22 cellular contexts compared by ENCODE assay signal in genomic region chr17:48358203-48358602, GRCh38.
"Had no signal": no experiment of that assay in that cellular context is flagged by ENCODE, and none has a peak within 500 bp of the region (broad histone marks: within the 10 kb centered on the region; RNA-seq: fewer than 3 reads in every experiment).

No MANE protein-coding gene starts in this region.

- H3K9me3 ChIP-seq: thyroid gland had no signal

- H3K27ac ChIP-seq: brain microvascular endothelial cell, epithelial cell of prostate, thyroid gland had no signal

- H3K36me3 ChIP-seq: brain microvascular endothelial cell, thyroid gland had no signal

- DNase-seq: activated CD4-positive, alpha-beta memory T cell treated with anti-CD3 and anti-CD28 coated beads, Interleukin-2, amount 10 ng/mL, durations not matched to agents 7 days and 5 days; activated CD4-positive, alpha-beta T cell treated with anti-CD3 and anti-CD28 coated beads for 48 hours; activated CD4-positive, CD25-positive, alpha-beta regulatory T cell; activated CD8-positive, alpha-beta memory T cell treated with anti-CD3 and anti-CD28 coated beads, Interleukin-2, amount 10 ng/mL, durations not matched to agents 7 days and 5 days; activated naive CD4-positive, alpha-beta T cell treated with anti-CD3 and anti-CD28 coated beads for 36 hours; activated T-cell treated with anti-CD3 and anti-CD28 coated beads, Interleukin-2, amount 50 U/mL, for 1 hour; aorta; brain microvascular endothelial cell; central memory CD4-positive, alpha-beta T cell; endodermal cell; foreskin fibroblast; hypothalamus; islet precursor cell; retina; stimulated activated CD8-positive, alpha-beta memory T cell treated with anti-CD3 and anti-CD28 coated beads, Interleukin-4, amount 100 ng/mL, for 48 hours; stimulated activated naive CD4-positive, alpha-beta T cell treated with Interleukin-2 at 50 U/mL for 16 hours; thyroid gland had no signal

- H3K4me1 ChIP-seq: thyroid gland had no signal

- H3K4me3 ChIP-seq: lung, thyroid gland had no signal

- ATAC-seq: activated CD8-positive, alpha-beta memory T cell treated with anti-CD3 and anti-CD28 coated beads, Interleukin-2, amount 10 ng/mL, durations not matched to agents 7 days and 5 days; activated T-helper 17 cell treated with anti-CD3 and anti-CD28 coated beads, Interleukin-2, amount 50 U/mL, for 72 hours had no signal

- FAIRE-seq: colon, TTC549 had no signal
